ENCODE assay signal across 10 cellular contexts in the genomic region with DNA sequence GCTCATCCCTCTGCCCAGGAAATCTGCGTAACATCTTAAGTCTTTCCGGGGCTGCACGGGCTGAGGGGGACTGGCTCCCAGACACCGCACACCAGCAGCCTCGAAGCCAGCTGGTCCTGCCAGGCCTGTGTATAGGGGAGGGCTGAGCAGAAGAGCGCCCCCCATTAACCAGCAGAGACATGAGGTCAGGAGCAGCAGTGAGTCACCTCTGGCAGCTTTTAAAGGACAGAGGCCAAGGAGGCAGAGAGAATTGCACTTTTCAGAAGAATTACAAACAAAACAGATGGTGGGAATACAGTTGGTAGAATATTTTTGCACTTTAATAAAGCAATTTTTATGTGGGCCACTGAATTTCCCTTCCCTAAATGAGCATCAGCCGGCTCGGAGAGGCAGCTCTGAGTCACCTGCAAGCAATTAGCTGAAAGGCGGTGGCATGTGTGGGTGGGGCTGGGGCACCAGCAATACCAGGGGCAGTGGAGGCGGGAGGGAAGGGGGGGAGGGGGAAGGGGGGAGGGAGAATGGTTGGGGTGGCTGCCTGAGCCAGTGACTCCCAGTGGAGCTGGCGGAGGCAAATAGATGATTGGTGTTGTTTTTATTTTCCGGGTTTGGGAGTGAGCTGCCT. TPM values are rescaled to one million over a fixed set of nuclear protein-coding genes. Genes with fewer than 3 reads are reported as not detected.
A peak's percentile ranks its signal among the peaks of the same experiment; 100 is the strongest.
DNase-seq lines count a peak whose midpoint lies in the region; ATAC-seq and TF ChIP-seq lines count a peak whose summit lies in the region.
"Had no signal": no experiment of that assay in that cellular context is flagged by ENCODE, and none has a peak within 500 bp of the region (broad histone marks: within the 10 kb centered on the region; RNA-seq: fewer than 3 reads in every experiment).

No MANE protein-coding gene starts in this region.

- CTCF ChIA-PET in activated CD4-positive, alpha-beta T cell treated with anti-CD3 and anti-CD28 coated beads for 36 hours (lab: Charles Lee), result interaction anchor here (0.9 to 1.3 kb wide), 2 partner anchors 20 to 152 kb away, joined by 3 read pairs; no protein-coding TSS in a partner anchor
- CTCF ChIA-PET in activated CD4-positive, alpha-beta T cell treated with anti-CD3 and anti-CD28 coated beads, Interleukin-2, amount 10 ng/mL, durations not matched to agents 7 days and 5 days (lab: Charles Lee), result interaction anchor here (1.2 kb wide), 1 partner anchor 15 kb away, joined by 4 read pairs; no protein-coding TSS in a partner anchor

- peak; percentile 30 for ATAC-seq in activated CD4-positive, alpha-beta T cell treated with anti-CD3 and anti-CD28 coated beads for 36 hours
- ATAC-seq in stimulated activated naive CD8-positive, alpha-beta T cell treated with anti-CD3 and anti-CD28 coated beads, Interleukin-15, Interleukin-2, amounts not matched to agents 100 U/mL and 50 U/mL, for 24 hours, result peak; percentile 54
- ATAC-seq in HG02610 (IDR thresholded peaks at IDR 0.05; ENCODE audit: unreplicated experiment) (no peak), GM18511 (IDR thresholded peaks at IDR 0.05; ENCODE audit: unreplicated experiment) (no peak)

- intact Hi-C loops in activated CD4-positive, alpha-beta T cell treated with anti-CD3 and anti-CD28 coated beads for 36 hours (cut with DNase I, micrococcal nuclease), result no loop called here
- intact Hi-C loops in posterior vena cava (cut with DNase I), result no loop called here

- peak; percentile 52 for DNase-seq in activated CD4-positive, alpha-beta T cell treated with anti-CD3 and anti-CD28 coated beads for 36 hours
- DNase-seq in activated CD4-positive, alpha-beta T cell treated with anti-CD3 and anti-CD28 coated beads, Interleukin-2, amount 10 ng/mL, durations not matched to agents 7 days and 5 days, result no peak
- DNase-seq in NCI-H69 (lab: John Stamatoyannopoulos, UW) (peak; percentile 89), epithelial cell of proximal tubule (ENCODE audit: low read depth) (peak; percentile 44), posterior vena cava (ENCODE audit: low spot score) (no peak)
- DNase-seq in stimulated activated naive CD8-positive, alpha-beta T cell treated with anti-CD3 and anti-CD28 coated beads, Interleukin-15, Interleukin-2, amounts not matched to agents 100 U/mL and 50 U/mL, for 24 hours, result peak; percentile 41

- TF ChIP-seq CTCF in epithelial cell of proximal tubule (conservative IDR thresholded peaks at IDR 0.05; ENCODE audit: low read depth, low read length), result peak; percentile 30

- H3K9me3 Mint-ChIP-seq in activated CD4-positive, alpha-beta T cell treated with anti-CD3 and anti-CD28 coated beads for 36 hours (ENCODE audit: low read depth), result no peaks in the 10 kb centered on the region
- H3K9me3 Mint-ChIP-seq in activated CD4-positive, alpha-beta T cell treated with anti-CD3 and anti-CD28 coated beads, Interleukin-2, amount 10 ng/mL, durations not matched to agents 7 days and 5 days, result no peaks in the 10 kb centered on the region
- H3K9me3 Mint-ChIP-seq: central memory CD8-positive, alpha-beta T cell had no signal

- H3K36me3 Mint-ChIP-seq in activated CD4-positive, alpha-beta T cell treated with anti-CD3 and anti-CD28 coated beads for 36 hours (ENCODE audit: low read depth), result no peaks in the 10 kb centered on the region
- H3K36me3 Mint-ChIP-seq in activated CD4-positive, alpha-beta T cell treated with anti-CD3 and anti-CD28 coated beads, Interleukin-2, amount 10 ng/mL, durations not matched to agents 7 days and 5 days (ENCODE audit: low read depth), result no peaks in the 10 kb centered on the region

- POLR2A ChIA-PET in activated CD4-positive, alpha-beta T cell treated with anti-CD3 and anti-CD28 coated beads for 36 hours (lab: Charles Lee), result no interaction called here
- POLR2A ChIA-PET in activated CD4-positive, alpha-beta T cell treated with anti-CD3 and anti-CD28 coated beads, Interleukin-2, amount 10 ng/mL, durations not matched to agents 7 days and 5 days (lab: Charles Lee), result no interaction called here

- H3K4me3 ChIP-seq in epithelial cell of proximal tubule (ENCODE audit: low read depth, low read length), result peak overlapping the region; percentile 17
- H3K4me3 ChIP-seq: BLaER1 had no signal

- H3K27me3 Mint-ChIP-seq in activated CD4-positive, alpha-beta T cell treated with anti-CD3 and anti-CD28 coated beads for 36 hours, result peaks cover 5% of the 10 kb centered on the region
- peaks cover 8% of the 10 kb centered on the region for H3K27me3 Mint-ChIP-seq in activated CD4-positive, alpha-beta T cell treated with anti-CD3 and anti-CD28 coated beads, Interleukin-2, amount 10 ng/mL, durations not matched to agents 7 days and 5 days

- H3K4me3 Mint-ChIP-seq in activated CD4-positive, alpha-beta T cell treated with anti-CD3 and anti-CD28 coated beads for 36 hours, result no peak overlapping the region
- H3K4me3 Mint-ChIP-seq in activated CD4-positive, alpha-beta T cell treated with anti-CD3 and anti-CD28 coated beads, Interleukin-2, amount 10 ng/mL, durations not matched to agents 7 days and 5 days, result no peak overlapping the region
- H3K4me3 Mint-ChIP-seq: central memory CD8-positive, alpha-beta T cell had no signal

- no peaks in the 10 kb centered on the region for H3K4me1 Mint-ChIP-seq in activated CD4-positive, alpha-beta T cell treated with anti-CD3 and anti-CD28 coated beads for 36 hours
- H3K4me1 Mint-ChIP-seq in activated CD4-positive, alpha-beta T cell treated with anti-CD3 and anti-CD28 coated beads, Interleukin-2, amount 10 ng/mL, durations not matched to agents 7 days and 5 days, result no peaks in the 10 kb centered on the region
- H3K4me1 Mint-ChIP-seq: central memory CD8-positive, alpha-beta T cell had no signal

- no peak overlapping the region for H3K27ac Mint-ChIP-seq in activated CD4-positive, alpha-beta T cell treated with anti-CD3 and anti-CD28 coated beads for 36 hours
- no peak overlapping the region for H3K27ac Mint-ChIP-seq in activated CD4-positive, alpha-beta T cell treated with anti-CD3 and anti-CD28 coated beads, Interleukin-2, amount 10 ng/mL, durations not matched to agents 7 days and 5 days

RNA-seq across cellular contexts. Expression of gene GOLGA7B, which starts 39.1 kb away (rescaled TPM):
- under 1 TPM; 0.47 to 0.57 TPM for total RNA-seq in activated CD4-positive, alpha-beta T cell treated with anti-CD3 and anti-CD28 coated beads for 36 hours
- 10 to 100 TPM; 12.2 to 12.6 TPM for total RNA-seq in activated CD4-positive, alpha-beta T cell treated with anti-CD3 and anti-CD28 coated beads, Interleukin-2, amount 10 ng/mL, durations not matched to agents 7 days and 5 days
- total RNA-seq in epithelial cell of proximal tubule (0.12 and 0.43 TPM in 2 replicates), posterior vena cava (under 1 TPM; 0.19 TPM)

Comparison
In these comparisons a context has a peak if more than half of its experiments do, and no peak if none do; other contexts are left out.
1. DNase-seq: peak in activated CD4-positive, alpha-beta T cell treated with anti-CD3 and anti-CD28 coated beads for 36 hours (single experiment), NCI-H69 (single experiment), epithelial cell of proximal tubule (single experiment) and stimulated activated naive CD8-positive, alpha-beta T cell treated with anti-CD3 and anti-CD28 coated beads, Interleukin-15, Interleukin-2, amounts not matched to agents 100 U/mL and 50 U/mL, for 24 hours (single experiment); none in activated CD4-positive, alpha-beta T cell treated with anti-CD3 and anti-CD28 coated beads, Interleukin-2, amount 10 ng/mL, durations not matched to agents 7 days and 5 days (single experiment) and posterior vena cava (single experiment).
2. ATAC-seq: peak in activated CD4-positive, alpha-beta T cell treated with anti-CD3 and anti-CD28 coated beads for 36 hours (single experiment) and stimulated activated naive CD8-positive, alpha-beta T cell treated with anti-CD3 and anti-CD28 coated beads, Interleukin-15, Interleukin-2, amounts not matched to agents 100 U/mL and 50 U/mL, for 24 hours (single experiment); none in HG02610 (single experiment) and GM18511 (single experiment).